16 cellular contexts compared by ENCODE assay signal in genomic region chr9:21681641-21682040, GRCh38.
DNase-seq lines count a peak whose midpoint lies in the region; ATAC-seq, FAIRE-seq and TF ChIP-seq lines count a peak whose summit lies in the region.
"Had no signal": no experiment of that assay in that cellular context is flagged by ENCODE, and none has a peak within 500 bp of the region (broad histone marks: within the 10 kb centered on the region; RNA-seq: fewer than 3 reads in every experiment).

No MANE protein-coding gene starts in this region.

- peak overlapping the region; percentile 13; the same call in 2 of the 3 replicates for H3K4me3 ChIP-seq in A549
- H3K4me3 ChIP-seq: pancreas, transverse colon had no signal

- DNase-seq in A549 (ENCODE audit: low read depth in 1 of 2, low spot score in 1 of 2): peak in 1 of 2 experiments; percentile 81
- peak; percentile 81 for DNase-seq in HCEC 1CT
- peak; percentile 48 for DNase-seq in amniotic stem cell (lab: John Stamatoyannopoulos, UW)
- DNase-seq in fibroblast of the conjunctiva (ENCODE audit: low read depth): peak; percentile 52
- DNase-seq in head of caudate nucleus: no peak
- no peak for DNase-seq in hippocampal formation (lab: John Stamatoyannopoulos, UW)
- DNase-seq in GM12891 (ENCODE audit: insufficient read length, low spot score): no peak
- DNase-seq: ACHN; activated CD4-positive, alpha-beta T cell treated with anti-CD3 and anti-CD28 coated beads, Interleukin-2, amount 50 U/mL, for 4 hours; DMS153; endodermal cell; NCI-H1417 treated with DMSO at 0.1 percent for 48 hours; pancreas; transverse colon had no signal

- CTCF ChIA-PET in A549 (lab: Yijun Ruan, JAX): interaction anchor here (0.6 to 1.8 kb wide), 8 partner anchors 13 to 189 kb away, joined by 3 to 5 read pairs (median 3); no protein-coding TSS in a partner anchor

- TF ChIP-seq EP300 in A549 (IDR thresholded peaks at IDR 0.05): peak in 1 of 2 experiments; percentile 70; a peak in 2 of 5 replicates

- peak overlapping the region; percentile 82 for H3K4me2 ChIP-seq in A549

- H3K27ac ChIP-seq in A549: peak overlapping the region; percentile 92 to 94
- H3K27ac ChIP-seq: pancreas, transverse colon had no signal

- 2% methylated on average over 4 of the region's 4 CpGs for WGBS in A549 (ENCODE audit: missing lambda C conversion rate)

- intact Hi-C loops in head of caudate nucleus (cut with DNase I): no loop called here

- TF ChIP-seq CTCF in A549 (IDR thresholded peaks at IDR 0.05): no peak

- peak; percentile 7 to 27; a peak in 3 of 6 replicates for ATAC-seq in A549
- ATAC-seq in HG02623 (IDR thresholded peaks at IDR 0.05; ENCODE audit: unreplicated experiment): no peak
- ATAC-seq: pancreas had no signal

- POLR2A ChIA-PET in A549 (lab: Yijun Ruan, JAX): interaction anchor here (0.6 to 4.8 kb wide), 7 partner anchors 89 to 435 kb away, joined by 3 to 61 read pairs (median 15); no protein-coding TSS in a partner anchor

- TF ChIP-seq POLR2A in A549 (IDR thresholded peaks at IDR 0.05; ENCODE audit: low read length): no peak
- TF ChIP-seq POLR2A in GM12891 (IDR thresholded peaks at IDR 0.05; ENCODE audit: low read depth, low read length): no peak

- H3K4me1 ChIP-seq in A549: peaks cover 92% of the 10 kb centered on the region
- H3K4me1 ChIP-seq: pancreas, transverse colon had no signal

- no peak for TF ChIP-seq RAD21 in A549 (conservative IDR thresholded peaks at IDR 0.05 in 1 of 2, IDR thresholded peaks at IDR 0.05 in 1 of 2)

- FAIRE-seq in A549 (lab: Jason Lieb, UNC): no peak
- FAIRE-seq in GM12891 (lab: Jason Lieb, UNC): no peak
- FAIRE-seq: GM12892, pancreas had no signal

- no peaks in the 10 kb centered on the region for H3K9me3 ChIP-seq in A549
- H3K9me3 ChIP-seq: pancreas, transverse colon had no signal

TF ChIP-seq in A549, 52 proteins besides CTCF, POLR2A, EP300 and RAD21 (continues in another document):
- TF ChIP-seq KDM1A (IDR thresholded peaks at IDR 0.05; ENCODE audit: low read depth) (no peak), ESRRA (IDR thresholded peaks at IDR 0.05; ENCODE audit: borderline replicate concordance, low read length) (no peak), PHF8 (IDR thresholded peaks at IDR 0.05; ENCODE audit: borderline replicate concordance, low read depth) (no peak), MAX (IDR thresholded peaks at IDR 0.05) (0 out of 2 replicates have a peak, but pooled peaks have one; percentile 30), ELK1 (IDR thresholded peaks at IDR 0.05; ENCODE audit: low read depth, low read length) (no peak), TFCP2L1 (CRISPR knock-in tag; IDR thresholded peaks at IDR 0.05) (no peak), RNF2 (IDR thresholded peaks at IDR 0.05; ENCODE audit: borderline replicate concordance, low read depth) (no peak), BHLHE40 (IDR thresholded peaks at IDR 0.05; ENCODE audit: low read depth, low read length) (no peak), CHD2 (IDR thresholded peaks at IDR 0.05; ENCODE audit: low read length, partially characterized antibody) (no peak), PBX3 (IDR thresholded peaks at IDR 0.05) (no peak), EHF (CRISPR knock-in tag; IDR thresholded peaks at IDR 0.05) (no peak), GATA3 (IDR thresholded peaks at IDR 0.05; ENCODE audit: borderline replicate concordance) (peak; percentile 42; the same call in 1 of the 2 replicates), MAFK (IDR thresholded peaks at IDR 0.05; ENCODE audit: partially characterized antibody) (peak; percentile 48), FOSL2 (IDR thresholded peaks at IDR 0.05) (no peak), FOSL2 (CRISPR knock-in tag; IDR thresholded peaks at IDR 0.05) (peak; percentile 68), ATOH8 (CRISPR knock-in tag; IDR thresholded peaks at IDR 0.05; ENCODE audit: low read depth) (peak; percentile 58; the same call in 1 of the 2 replicates), HEYL (CRISPR knock-in tag; IDR thresholded peaks at IDR 0.05) (no peak)

TF ChIP-seq in GM12891, 5 proteins besides CTCF, POLR2A, EP300 and RAD21:
- TF ChIP-seq POLR2AphosphoS5 (IDR thresholded peaks at IDR 0.05; ENCODE audit: low read depth, low read length) (no peak), POU2F2 (IDR thresholded peaks at IDR 0.05; ENCODE audit: low read depth, low read length) (no peak), SPI1 (IDR thresholded peaks at IDR 0.05; ENCODE audit: low read depth, low read length) (no peak), TAF1 (IDR thresholded peaks at IDR 0.05; ENCODE audit: low read depth, low read length) (no peak), PAX5 (IDR thresholded peaks at IDR 0.05; ENCODE audit: insufficient read depth, low read length, severe bottlenecking) (no peak)
TF ChIP-seq in GM12891: peak in this region for 0.

Comparison
In these comparisons a context has a peak if more than half of its experiments do, and no peak if none do; other contexts are left out.
1. DNase-seq: peak in HCEC 1CT (single experiment), amniotic stem cell (single experiment) and fibroblast of the conjunctiva (single experiment); none in head of caudate nucleus (0 of 42), hippocampal formation (0 of 2) and GM12891 (single experiment).